In the genomic region with DNA sequence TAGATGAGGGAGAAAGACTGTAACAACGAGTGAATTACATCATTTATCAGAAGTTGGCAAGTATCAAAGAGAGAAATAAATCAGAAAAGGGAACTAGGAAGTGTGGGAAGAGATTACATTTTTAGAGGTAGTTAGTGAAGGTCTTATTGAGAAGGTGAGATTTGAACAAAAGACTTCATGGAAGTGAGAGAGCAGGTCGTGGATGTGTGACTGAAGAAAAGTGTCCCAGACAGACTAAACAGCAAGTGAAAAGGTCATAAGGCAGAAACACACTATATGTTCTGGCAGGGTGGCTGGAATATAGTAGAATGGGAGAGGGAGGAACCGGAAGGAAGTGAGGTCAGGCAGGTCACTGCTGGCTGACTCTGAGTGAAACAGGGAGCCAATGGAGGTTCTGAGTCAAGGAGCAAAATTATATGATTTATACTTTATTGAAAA, we compare ENCODE assay signal across 17 cellular contexts. TPM values are rescaled to one million over a fixed set of nuclear protein-coding genes. Genes with fewer than 3 reads are reported as not detected.
DNase-seq lines count a peak whose midpoint lies in the region; ATAC-seq and TF ChIP-seq lines count a peak whose summit lies in the region.
"Had no signal": no experiment of that assay in that cellular context is flagged by ENCODE, and none has a peak within 500 bp of the region (broad histone marks: within the 10 kb centered on the region; RNA-seq: fewer than 3 reads in every experiment).

No MANE protein-coding gene starts in this region.

- no peaks in the 10 kb centered on the region for H3K36me3 ChIP-seq in HEK293 (ENCODE audit: control insufficient read depth in 2 of 2, insufficient read depth in 1 of 2, low read length in 2 of 2)
- H3K36me3 ChIP-seq in mesenchymal stem cell (ENCODE audit: control insufficient read depth in 1 of 2, insufficient read depth in 2 of 2, low read depth in 1 of 2, low read length in 2 of 2), result no peaks in the 10 kb centered on the region
- H3K36me3 ChIP-seq in ovary, result no peaks in the 10 kb centered on the region
- H3K36me3 ChIP-seq in heart right ventricle, result no peaks in the 10 kb centered on the region
- H3K36me3 ChIP-seq: BLaER1 treated with 17β-estradiol and CSF1 and Interleukin-3, amounts not matched to agents 10 nM and 100 nM had no signal

- ATAC-seq in heart right ventricle (no peak), T-cell (replicated peaks in 1 of 4) (no peak)
- ATAC-seq: Panc1, Right ventricle myocardium inferior had no signal

- H3K4me1 Mint-ChIP-seq in chondrocyte (ENCODE audit: low read depth) (peaks cover 51% of the 10 kb centered on the region), T-cell (no peaks in the 10 kb centered on the region)

- no peak overlapping the region for H3K4me3 Mint-ChIP-seq in chondrocyte (ENCODE audit: unreplicated experiment)
- no peak overlapping the region for H3K4me3 Mint-ChIP-seq in T-cell

- TF ChIP-seq POLR2A in ovary (IDR thresholded peaks at IDR 0.05), result no peak

- intact Hi-C loops in ovary (cut with DNase I), result no loop called here
- intact Hi-C loops in heart right ventricle (cut with DNase I), result loop anchor here in 1 of 10 donors (10.0 kb wide), 1 partner anchor 305 kb away; no protein-coding TSS in a partner anchor

- no peak overlapping the region for H3K4me2 ChIP-seq in mesenchymal stem cell (ENCODE audit: low read length, poor library complexity, severe bottlenecking)
- H3K4me2 ChIP-seq: BLaER1 treated with 17β-estradiol and CSF1 and Interleukin-3, amounts not matched to agents 10 nM and 100 nM had no signal

- DNase-seq in chondrocyte (ENCODE audit: low spot score) (no peak), mesenchymal stem cell (no peak), ovary (no peak), heart right ventricle (no peak), T-cell (no peak), middle frontal gyrus (ENCODE audit: extremely low spot score, low spot score) (no peak)
- DNase-seq: GF-D8, GOT3, MV-4-11, NCI-H1417 treated with DMSO at 0.1 percent for 48 hours, NCI-H2029 treated with DMSO at 0.1 percent for 48 hours, NCI-H510A treated with DMSO at 0.1 percent for 48 hours had no signal

- H3K18ac ChIP-seq in mesenchymal stem cell (ENCODE audit: low read depth in 1 of 2, low read length in 2 of 2), result peak overlapping the region in 1 of 2 experiments; percentile 27

- H2BK12ac ChIP-seq in mesenchymal stem cell (ENCODE audit: low read length in 2 of 2), result no peak overlapping the region

- no peak overlapping the region for H2BK120ac ChIP-seq in mesenchymal stem cell (ENCODE audit: low read depth, low read length)

- no peak overlapping the region for H2AFZ ChIP-seq in mesenchymal stem cell (ENCODE audit: low read depth, low read length)

- H2BK15ac ChIP-seq in mesenchymal stem cell (ENCODE audit: low read depth, poor library complexity, severe bottlenecking), result no peak overlapping the region

- CTCF ChIA-PET in HEK293 (lab: Yijun Ruan, JAX), result interaction anchor here (0.9 to 1.4 kb wide), 2 partner anchors 15 to 23 kb away, joined by 3 to 4 read pairs; no protein-coding TSS in a partner anchor
- CTCF ChIA-PET in T-cell (lab: Charles Lee), result interaction anchor here in 1 of 2 donors (1.5 kb wide), 1 partner anchor 15 kb away, joined by 3 read pairs; no protein-coding TSS in a partner anchor

- no peak overlapping the region for H3K4ac ChIP-seq in mesenchymal stem cell (ENCODE audit: low read depth in 1 of 2, low read length in 2 of 2)

- no peaks in the 10 kb centered on the region for H3K9me3 Mint-ChIP-seq in chondrocyte (ENCODE audit: low read depth)
- H3K9me3 Mint-ChIP-seq in T-cell, result no peaks in the 10 kb centered on the region

- H3K4me3 ChIP-seq in HEK293 (ENCODE audit: low read depth, low read length), result no peak overlapping the region
- H3K4me3 ChIP-seq in mesenchymal stem cell (ENCODE audit: insufficient read depth in 1 of 2, low read depth in 1 of 2, low read length in 2 of 2), result no peak overlapping the region
- H3K4me3 ChIP-seq in ovary, result no peak overlapping the region
- no peak overlapping the region for H3K4me3 ChIP-seq in heart right ventricle
- H3K4me3 ChIP-seq: BLaER1 treated with 17β-estradiol and CSF1 and Interleukin-3, amounts not matched to agents 10 nM and 100 nM had no signal

- H3K79me1 ChIP-seq in mesenchymal stem cell (replicated peaks; ENCODE audit: low read length, poor library complexity, severe bottlenecking), result peaks cover 2% of the 10 kb centered on the region

- no peak overlapping the region for H4K91ac ChIP-seq in mesenchymal stem cell (ENCODE audit: low read length)

- H3K27me3 Mint-ChIP-seq in chondrocyte (ENCODE audit: low read depth) (no peaks in the 10 kb centered on the region), T-cell (peaks cover 3 to 5% of the 10 kb centered on the region in 2 donors)

- peaks cover 8% of the 10 kb centered on the region for H3K4me1 ChIP-seq in HEK293 (ENCODE audit: control insufficient read depth, insufficient read depth, low read length)
- H3K4me1 ChIP-seq in mesenchymal stem cell (ENCODE audit: control insufficient read depth, insufficient read depth, low read depth, low read length), result peaks cover 2% of the 10 kb centered on the region
- no peaks in the 10 kb centered on the region for H3K4me1 ChIP-seq in ovary (ENCODE audit: insufficient read depth)
- peaks cover 0 to 8% (median 0%) of the 10 kb centered on the region in 9 donors for H3K4me1 ChIP-seq in heart right ventricle

- no peak overlapping the region for H4K8ac ChIP-seq in mesenchymal stem cell (ENCODE audit: low read length)

- H2AK5ac ChIP-seq in mesenchymal stem cell (ENCODE audit: low read length, severe bottlenecking), result peak overlapping the region; percentile 97

- no peak overlapping the region for H3K14ac ChIP-seq in mesenchymal stem cell (ENCODE audit: low read length in 2 of 2)

- TF ChIP-seq CTCF in 22Rv1 (IDR thresholded peaks at IDR 0.05) (no peak), HEK293 (tag by site-specific recombination; IDR thresholded peaks at IDR 0.05) (no peak), chondrocyte (IDR thresholded peaks at IDR 0.05) (no peak), ovary (IDR thresholded peaks at IDR 0.05) (no peak), heart right ventricle (IDR thresholded peaks at IDR 0.05) (no peak)

- H3K27ac Mint-ChIP-seq in chondrocyte (ENCODE audit: unreplicated experiment) (peak overlapping the region; percentile 10), T-cell (no peak overlapping the region)

- H3K36me3 Mint-ChIP-seq in chondrocyte (ENCODE audit: low read depth) (no peaks in the 10 kb centered on the region), T-cell (no peaks in the 10 kb centered on the region)

- H3K27ac ChIP-seq in 22Rv1 (peak overlapping the region; percentile 89), HEK293 (ENCODE audit: extremely low read depth, low read depth, low read length) (no peak overlapping the region), mesenchymal stem cell (ENCODE audit: low read length, poor library complexity, severe bottlenecking) (peak overlapping the region; percentile 51), ovary (no peak overlapping the region), heart right ventricle (no peak overlapping the region)
- H3K27ac ChIP-seq: BLaER1 treated with 17β-estradiol and CSF1 and Interleukin-3, amounts not matched to agents 10 nM and 100 nM had no signal

- no peak overlapping the region for H3K9ac ChIP-seq in mesenchymal stem cell (ENCODE audit: low read length)
- H3K9ac ChIP-seq: BLaER1 treated with 17β-estradiol and CSF1 and Interleukin-3, amounts not matched to agents 10 nM and 100 nM had no signal

- WGBS in mesenchymal stem cell, result 65% methylated on average over 3 of the region's 3 CpGs
- WGBS in ovary, 3 donors, result 70 to 75% (median 71%) methylated on average over 3 of the region's 3 CpGs
- WGBS in heart right ventricle, 2 donors, result 58 to 66% methylated on average over 3 of the region's 3 CpGs

- H2BK5ac ChIP-seq in mesenchymal stem cell (ENCODE audit: low read depth, low read length, poor library complexity, severe bottlenecking), result no peak overlapping the region

- TF ChIP-seq EP300 in ovary (IDR thresholded peaks at IDR 0.05), result no peak

- H3K9me3 ChIP-seq in HEK293 (ENCODE audit: control insufficient read depth, insufficient read depth, low read depth, low read length) (no peaks in the 10 kb centered on the region), mesenchymal stem cell (ENCODE audit: control insufficient read depth, low read length) (no peaks in the 10 kb centered on the region), ovary (no peaks in the 10 kb centered on the region), heart right ventricle (no peaks in the 10 kb centered on the region)
- H3K9me3 ChIP-seq: BLaER1 treated with 17β-estradiol and CSF1 and Interleukin-3, amounts not matched to agents 10 nM and 100 nM had no signal

- H3K23ac ChIP-seq in mesenchymal stem cell (ENCODE audit: low read length in 2 of 2), result no peak overlapping the region

- POLR2A ChIA-PET in HEK293 (lab: Yijun Ruan, JAX), result no interaction called here
- POLR2A ChIA-PET in T-cell (lab: Charles Lee), result no interaction called here

- no peaks in the 10 kb centered on the region for H3K27me3 ChIP-seq in mesenchymal stem cell (ENCODE audit: control insufficient read depth in 1 of 2, insufficient read depth in 1 of 2, low read length in 2 of 2)
- no peaks in the 10 kb centered on the region for H3K27me3 ChIP-seq in ovary
- H3K27me3 ChIP-seq in heart right ventricle, result no peaks in the 10 kb centered on the region
- H3K27me3 ChIP-seq: BLaER1 treated with 17β-estradiol and CSF1 and Interleukin-3, amounts not matched to agents 10 nM and 100 nM had no signal

TF ChIP-seq in HEK293, 187 proteins besides CTCF, POLR2A, EP300 and RAD21:
- TF ChIP-seq PRDM1 (tag by site-specific recombination; IDR thresholded peaks at IDR 0.05) (0 out of 2 replicates have a peak, but pooled peaks have one; percentile 10), ZNF623 (tag by site-specific recombination; IDR thresholded peaks at IDR 0.05) (no peak)
TF ChIP-seq in HEK293: peak in this region for 1.

RNA-seq across cellular contexts. Expression of gene RHOBTB1, which starts 35.7 kb away (rescaled TPM):
- total RNA-seq in chondrocyte (18.6 to 19.2 TPM (median 19.0 TPM) in 3 replicates), ovary (10 to 100 TPM in 4 of 7 donors, 1 to 10 TPM in 3; 5.6 to 23.9 (median 13.0) TPM), heart right ventricle (10 to 100 TPM in 9 of 10 donors, 1 to 10 TPM in 1; 7.9 to 20.5 (median 13.4) TPM), T-cell (under 1 TPM in 4 of 5 donors, not detected in 1; 0.09 to 0.75 (median 0.34) TPM)
- polyA plus RNA-seq in mesenchymal stem cell (2013, experiment 1 of 2), result 60.2 TPM
- polyA plus RNA-seq in mesenchymal stem cell (2013, experiment 2 of 2), result 60.6 TPM
- polyA plus RNA-seq in ovary (10 to 100 TPM; 12.0 to 22.3 TPM), heart right ventricle (1 to 10 TPM; 4.3 to 7.1 TPM)

Comparison
In these comparisons a context has a peak if more than half of its experiments do, and no peak if none do; other contexts are left out.
1. H3K27ac ChIP-seq: peak in 22Rv1 (single experiment) and mesenchymal stem cell (single experiment); none in HEK293 (single experiment), ovary (0 of 2) and heart right ventricle (0 of 10).